ENCODE assay signal across 8 cellular contexts in genomic region chr9:79129865-79130480, GRCh38.
DNase-seq lines count a peak whose midpoint lies in the region; ATAC-seq and TF ChIP-seq lines count a peak whose summit lies in the region.

No MANE protein-coding gene starts in this region.

- peaks cover 1 to 9% of the 10 kb centered on the region in 2 donors for H3K4me1 ChIP-seq in neuronal stem cell (ENCODE audit: control insufficient read depth in 2 of 2, insufficient read depth in 1 of 2, low read depth in 1 of 2, low read length in 2 of 2)

- no peak overlapping the region for H4K8ac ChIP-seq in neuronal stem cell (ENCODE audit: low read depth, low read length)

- no peak overlapping the region for H3K27ac ChIP-seq in neuronal stem cell (replicated peaks; ENCODE audit: low read length)

- no peak overlapping the region for H2BK15ac ChIP-seq in neuronal stem cell (ENCODE audit: low read length)

- no CpG with 5 or more reads among the region's 8 CpGs for WGBS in neuronal stem cell (ENCODE audit: extremely low coverage in 2 of 2, insufficient read length in 2 of 2, insufficient replicate concordance in 1 of 2), 2 donors

- H2AK5ac ChIP-seq in neuronal stem cell (ENCODE audit: low read depth, low read length): no peak overlapping the region

- no peak overlapping the region for H3K9ac ChIP-seq in neuronal stem cell (ENCODE audit: low read depth, low read length, poor library complexity)

- peak; percentile 24 for DNase-seq in SIG-M5 treated with dmso at 0.1 percent for 504 hours (lab: John Stamatoyannopoulos, UW; ENCODE audit: unreplicated experiment)
- no peak for DNase-seq in SIG-M5 (lab: John Stamatoyannopoulos, UW)
- peak; percentile 42 for DNase-seq in NB4 (ENCODE audit: low read depth)
- peak; percentile 28 for DNase-seq in UCSD-AML1 (lab: John Stamatoyannopoulos, UW; ENCODE audit: unreplicated experiment)
- peak; percentile 75 for DNase-seq in fibroblast of peridontal ligament (ENCODE audit: extremely low read depth)
- DNase-seq in neuronal stem cell (ENCODE audit: low spot score): peak; percentile 27
- no peak for DNase-seq in activated effector memory CD4-positive, alpha-beta T cell treated with Interleukin-2 at 50 U/mL for 16 hours

- no peaks in the 10 kb centered on the region for H3K27me3 ChIP-seq in neuronal stem cell (ENCODE audit: control insufficient read depth in 3 of 3, insufficient read depth in 3 of 3, low read depth in 1 of 3, low read length in 3 of 3)

- H3K79me1 ChIP-seq in neuronal stem cell (ENCODE audit: low read depth, low read length): no peaks in the 10 kb centered on the region

- peak; percentile 65 for TF ChIP-seq CTCF in NB4 (IDR thresholded peaks at IDR 0.05; ENCODE audit: low read depth, low read length)

- TF ChIP-seq POLR2A in NB4 (IDR thresholded peaks at IDR 0.05; ENCODE audit: extremely low read depth, insufficient read length): no peak

- no peak overlapping the region for H3K4me2 ChIP-seq in neuronal stem cell (ENCODE audit: insufficient read depth, low read length, poor library complexity, severe bottlenecking)

- H2BK12ac ChIP-seq in neuronal stem cell (ENCODE audit: low read length): no peak overlapping the region

- no peak for ATAC-seq in HG03460 (IDR thresholded peaks at IDR 0.05; ENCODE audit: unreplicated experiment)

- H3K4me3 ChIP-seq in NB4 (ENCODE audit: low read depth, low read length) (no peak overlapping the region), neuronal stem cell (ENCODE audit: low read length in 2 of 2) (no peak overlapping the region)

- H3K4ac ChIP-seq in neuronal stem cell (ENCODE audit: low read length): no peak overlapping the region

- no peak overlapping the region for H2AFZ ChIP-seq in neuronal stem cell (ENCODE audit: low read length)

- no peaks in the 10 kb centered on the region for H3K36me3 ChIP-seq in neuronal stem cell (replicated peaks in 1 of 2; ENCODE audit: control insufficient read depth in 2 of 2, insufficient read depth in 2 of 2, low read length in 2 of 2)

- no peaks in the 10 kb centered on the region for H3K9me3 ChIP-seq in neuronal stem cell (replicated peaks in 1 of 2; ENCODE audit: control insufficient read depth in 2 of 2, insufficient read depth in 1 of 2, low read depth in 1 of 2, low read length in 2 of 2)

- H2BK120ac ChIP-seq in neuronal stem cell (ENCODE audit: low read depth, low read length): no peak overlapping the region

- no peak overlapping the region for H3K14ac ChIP-seq in neuronal stem cell (ENCODE audit: low read length)

- H3K18ac ChIP-seq in neuronal stem cell (ENCODE audit: low read length): no peak overlapping the region

- H4K91ac ChIP-seq in neuronal stem cell (ENCODE audit: low read depth, low read length, poor library complexity): no peak overlapping the region

- no peak overlapping the region for H2BK5ac ChIP-seq in neuronal stem cell (ENCODE audit: low read length)

- H3K23ac ChIP-seq in neuronal stem cell (ENCODE audit: low read depth, low read length, poor library complexity): no peak overlapping the region

Comparison
In these comparisons a context has a peak if more than half of its experiments do, and no peak if none do; other contexts are left out.
1. DNase-seq: peak in SIG-M5 treated with dmso at 0.1 percent for 504 hours (single experiment), NB4 (single experiment), UCSD-AML1 (single experiment), fibroblast of peridontal ligament (single experiment) and neuronal stem cell (single experiment); none in SIG-M5 (single experiment) and activated effector memory CD4-positive, alpha-beta T cell treated with Interleukin-2 at 50 U/mL for 16 hours (single experiment).